ENCODE assay signal across 9 cellular contexts in genomic region chr5:60487885-60488425, GRCh38.
DNase-seq lines count a peak whose midpoint lies in the region; ATAC-seq and TF ChIP-seq lines count a peak whose summit lies in the region.
"Had no signal": no experiment of that assay in that cellular context is flagged by ENCODE, and none has a peak within 500 bp of the region (broad histone marks: within the 10 kb centered on the region; RNA-seq: fewer than 3 reads in every experiment).

No MANE protein-coding gene starts in this region.

- TF ChIP-seq CTCF in 22Rv1 (IDR thresholded peaks at IDR 0.05) (no peak), chondrocyte (IDR thresholded peaks at IDR 0.05) (no peak), nephron (IDR thresholded peaks at IDR 0.05; ENCODE audit: unreplicated experiment in 3 of 3) (no peak)

- H3K27ac Mint-ChIP-seq in chondrocyte (ENCODE audit: unreplicated experiment) (peak overlapping the region; percentile 87), nephron (peak overlapping the region; percentile 23 to 83 (median 62))
- H3K27ac Mint-ChIP-seq: dendritic cell treated with granulocyte-macrophage colony-stimulating factor and Interleukin-4, amounts not matched to agents 40 ng/mL and 50 ng/mL, for 4 days had no signal

- H3K27ac ChIP-seq in 22Rv1, result peak overlapping the region; percentile 91

- ATAC-seq in GM21528 (IDR thresholded peaks at IDR 0.05; ENCODE audit: low FRiP score, unreplicated experiment), result no peak
- ATAC-seq in GM18520 (IDR thresholded peaks at IDR 0.05; ENCODE audit: unreplicated experiment), result no peak
- ATAC-seq in HG03045 (IDR thresholded peaks at IDR 0.05; ENCODE audit: unreplicated experiment), result no peak

- H3K36me3 Mint-ChIP-seq in chondrocyte (ENCODE audit: low read depth) (no peaks in the 10 kb centered on the region), nephron (ENCODE audit: low read depth) (no peaks in the 10 kb centered on the region)

- H3K4me1 Mint-ChIP-seq in chondrocyte (ENCODE audit: low read depth) (peaks cover 85% of the 10 kb centered on the region), nephron (peaks cover 18% of the 10 kb centered on the region)

- peak overlapping the region; percentile 47 for H3K4me3 Mint-ChIP-seq in chondrocyte (ENCODE audit: unreplicated experiment)
- H3K4me3 Mint-ChIP-seq in nephron, result peak overlapping the region; percentile 37 to 65 (median 57)
- H3K4me3 Mint-ChIP-seq: dendritic cell treated with granulocyte-macrophage colony-stimulating factor and Interleukin-4, amounts not matched to agents 40 ng/mL and 50 ng/mL, for 4 days had no signal

- DNase-seq in NCI-H2081 treated with DMSO at 0.1 percent for 48 hours (lab: John Stamatoyannopoulos, UW) (peak; percentile 24), chondrocyte (ENCODE audit: low spot score) (no peak)
- DNase-seq in stimulated activated CD4-positive, alpha-beta T cell treated with anti-CD3 and anti-CD28 coated beads, Interleukin-1b, Interleukin-23, amount 100 ng/mL, for 48 hours, result no peak

- no peaks in the 10 kb centered on the region for H3K9me3 Mint-ChIP-seq in chondrocyte (ENCODE audit: low read depth)
- H3K9me3 Mint-ChIP-seq in nephron, result no peaks in the 10 kb centered on the region
- H3K9me3 Mint-ChIP-seq: dendritic cell treated with granulocyte-macrophage colony-stimulating factor and Interleukin-4, amounts not matched to agents 40 ng/mL and 50 ng/mL, for 4 days had no signal

- H3K27me3 Mint-ChIP-seq in chondrocyte (ENCODE audit: low read depth) (no peaks in the 10 kb centered on the region), nephron (ENCODE audit: low read depth) (no peaks in the 10 kb centered on the region)
- H3K27me3 Mint-ChIP-seq: dendritic cell treated with granulocyte-macrophage colony-stimulating factor and Interleukin-4, amounts not matched to agents 40 ng/mL and 50 ng/mL, for 4 days had no signal
